14 cellular contexts compared by ENCODE assay signal in the genomic region with DNA sequence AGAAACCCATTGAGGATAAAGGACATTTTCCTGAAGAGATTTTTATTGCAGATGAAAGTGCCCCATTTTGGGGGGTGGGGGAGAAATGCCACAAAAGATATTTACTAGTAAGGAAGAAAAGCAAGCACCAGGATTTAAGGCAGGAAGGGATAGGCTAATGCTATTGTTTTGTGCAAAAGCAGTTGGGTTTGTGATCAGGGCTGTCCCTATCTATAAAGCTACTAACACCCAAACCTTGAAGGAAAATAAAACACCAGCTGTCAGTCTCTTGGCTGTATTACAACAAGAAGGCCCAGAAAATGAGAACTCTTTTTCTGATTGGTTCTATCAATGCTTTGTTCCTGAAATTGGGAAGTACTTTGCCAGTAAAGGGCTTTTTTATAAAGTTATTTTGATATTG. TPM values are rescaled to one million over a fixed set of nuclear protein-coding genes. Genes with fewer than 3 reads are reported as not detected.
DNase-seq lines count a peak whose midpoint lies in the region; ATAC-seq and TF ChIP-seq lines count a peak whose summit lies in the region.
"Had no signal": no experiment of that assay in that cellular context is flagged by ENCODE, and none has a peak within 500 bp of the region (broad histone marks: within the 10 kb centered on the region; RNA-seq: fewer than 3 reads in every experiment).

No MANE protein-coding gene starts in this region.

- ATAC-seq in GM18873 (IDR thresholded peaks at IDR 0.05; ENCODE audit: low FRiP score, unreplicated experiment), result no peak
- no peak for ATAC-seq in gastrocnemius medialis
- no peak for ATAC-seq in HG03280 (IDR thresholded peaks at IDR 0.05; ENCODE audit: unreplicated experiment)
- ATAC-seq: Right ventricle myocardium inferior had no signal

- no peaks in the 10 kb centered on the region for H3K79me2 ChIP-seq in Loucy (ENCODE audit: insufficient read depth, low read length)

- in situ Hi-C loops in brain microvascular endothelial cell (cut with HindIII; ENCODE audit: low pct_ligation_motif_present, low sequenced_read_pairs) (no loop called here), gastrocnemius medialis (cut with MboI; ENCODE audit: low sequenced_read_pairs in 4 of 4) (no loop called here)

- H3K27me3 ChIP-seq in Loucy (ENCODE audit: insufficient read depth, low read length, poor library complexity, severe bottlenecking) (no peaks in the 10 kb centered on the region), brain microvascular endothelial cell (replicated peaks) (no peaks in the 10 kb centered on the region), mucosa of rectum (ENCODE audit: control insufficient read depth in 2 of 2, insufficient read depth in 2 of 2, low read length in 2 of 2) (no peaks in the 10 kb centered on the region), gastrocnemius medialis (no peaks in the 10 kb centered on the region)

- no peak for TF ChIP-seq CTCF in Loucy (conservative IDR thresholded peaks at IDR 0.05; ENCODE audit: low read length)
- TF ChIP-seq CTCF in brain microvascular endothelial cell (IDR thresholded peaks at IDR 0.05; ENCODE audit: low read depth, low read length, missing control alignments), result no peak
- no peak for TF ChIP-seq CTCF in gastrocnemius medialis (IDR thresholded peaks at IDR 0.05 in 4 of 5, conservative IDR thresholded peaks at IDR 0.05 in 1 of 5)

- H3K4me1 ChIP-seq in Loucy (ENCODE audit: insufficient read depth, low read length, poor library complexity, severe bottlenecking), result peaks cover 69% of the 10 kb centered on the region
- H3K4me1 ChIP-seq in mucosa of rectum (ENCODE audit: control insufficient read depth in 2 of 2, insufficient read depth in 2 of 2, low read length in 2 of 2), result peaks cover 18 to 25% of the 10 kb centered on the region in 2 donors
- H3K4me1 ChIP-seq in gastrocnemius medialis, result no peaks in the 10 kb centered on the region

- peaks cover 7% of the 10 kb centered on the region; the same call in 1 of the 2 replicates for H3F3A ChIP-seq in Loucy (ENCODE audit: low read depth)

- H3K9ac ChIP-seq in Loucy (ENCODE audit: low read depth, low read length, poor library complexity, severe bottlenecking) (peak overlapping the region; percentile 17), mucosa of rectum (ENCODE audit: low read depth in 1 of 2, low read length in 2 of 2) (no peak overlapping the region)

- no peak for TF ChIP-seq POLR2A in gastrocnemius medialis (IDR thresholded peaks at IDR 0.05)

- peaks cover 12% of the 10 kb centered on the region for H3K9me3 ChIP-seq in Loucy (ENCODE audit: insufficient read depth, low read depth, low read length)
- no peaks in the 10 kb centered on the region for H3K9me3 ChIP-seq in mucosa of rectum (ENCODE audit: control insufficient read depth in 2 of 2, low read length in 2 of 2)
- no peaks in the 10 kb centered on the region for H3K9me3 ChIP-seq in gastrocnemius medialis

- H4K20me1 ChIP-seq in Loucy (ENCODE audit: insufficient read depth, low read length, poor library complexity, severe bottlenecking), result no peaks in the 10 kb centered on the region

- peak overlapping the region; percentile 17 for H3K4me2 ChIP-seq in Loucy (ENCODE audit: low read depth, low read length, poor library complexity, severe bottlenecking)

- H3K36me3 ChIP-seq in Loucy (ENCODE audit: insufficient read depth, low read length) (no peaks in the 10 kb centered on the region; the same call in 1 of the 2 replicates), brain microvascular endothelial cell (replicated peaks) (no peaks in the 10 kb centered on the region), mucosa of rectum (ENCODE audit: control insufficient read depth in 2 of 2, insufficient read depth in 2 of 2, low read length in 2 of 2) (peaks cover 3 to 5% of the 10 kb centered on the region in 2 donors), gastrocnemius medialis (no peaks in the 10 kb centered on the region)

- H2AFZ ChIP-seq in Loucy (ENCODE audit: low read length), result peak overlapping the region; percentile 39; the same call in 1 of the 2 replicates

- H3K9me2 ChIP-seq in Loucy (replicated peaks; ENCODE audit: low read depth, low read length), result no peaks in the 10 kb centered on the region

- H3K27ac ChIP-seq in brain microvascular endothelial cell, result peak overlapping the region; percentile 99
- H3K27ac ChIP-seq in mucosa of rectum (ENCODE audit: low read depth in 2 of 2, low read length in 2 of 2), result peak overlapping the region; percentile 25 to 63
- H3K27ac ChIP-seq in temporal lobe (ENCODE audit: low read depth, low read length), result peak overlapping the region; percentile 76
- H3K27ac ChIP-seq in gastrocnemius medialis, result no peak overlapping the region
- H3K27ac ChIP-seq: HL-60 had no signal

- no peak for DNase-seq in brain microvascular endothelial cell
- no peak for DNase-seq in gastrocnemius medialis
- DNase-seq: Caco-2; CD4-positive, CD25-positive, alpha-beta regulatory T cell; NCI-H187; NCI-H226; NCI-H524 treated with DMSO at 0.1 percent for 48 hours had no signal

- H3K4me3 ChIP-seq in Loucy (ENCODE audit: low read length, poor library complexity, severe bottlenecking), result no peak overlapping the region
- H3K4me3 ChIP-seq in brain microvascular endothelial cell (ENCODE audit: low read depth, low read length), result no peak overlapping the region
- H3K4me3 ChIP-seq in mucosa of rectum (ENCODE audit: low read length in 2 of 2), result no peak overlapping the region
- H3K4me3 ChIP-seq in gastrocnemius medialis, result no peak overlapping the region

- intact Hi-C loops in gastrocnemius medialis (cut with DNase I; ENCODE audit: low total_unique reads), result no loop called here

RNA-seq across cellular contexts. Expression of a gene that starts 56.0 kb away (rescaled TPM):
- total RNA-seq in temporal lobe (46.2 TPM), gastrocnemius medialis (under 1 TPM; 0.27 to 0.76 (median 0.36) TPM)

Comparison
In these comparisons a context has a peak if more than half of its experiments do, and no peak if none do; other contexts are left out.
1. H3K27ac ChIP-seq: peak in brain microvascular endothelial cell (single experiment), mucosa of rectum (2 of 2) and temporal lobe (single experiment); none in gastrocnemius medialis (0 of 4).
2. RNA of a gene that starts 56.0 kb away (total RNA-seq): 46.2 TPM in temporal lobe (single experiment); 0.27 to 0.76 TPM in gastrocnemius medialis; every median in the first group is over 10 times any median in the second.